Comparison of ENCODE assay signal across 8 cellular contexts in the genomic region with DNA sequence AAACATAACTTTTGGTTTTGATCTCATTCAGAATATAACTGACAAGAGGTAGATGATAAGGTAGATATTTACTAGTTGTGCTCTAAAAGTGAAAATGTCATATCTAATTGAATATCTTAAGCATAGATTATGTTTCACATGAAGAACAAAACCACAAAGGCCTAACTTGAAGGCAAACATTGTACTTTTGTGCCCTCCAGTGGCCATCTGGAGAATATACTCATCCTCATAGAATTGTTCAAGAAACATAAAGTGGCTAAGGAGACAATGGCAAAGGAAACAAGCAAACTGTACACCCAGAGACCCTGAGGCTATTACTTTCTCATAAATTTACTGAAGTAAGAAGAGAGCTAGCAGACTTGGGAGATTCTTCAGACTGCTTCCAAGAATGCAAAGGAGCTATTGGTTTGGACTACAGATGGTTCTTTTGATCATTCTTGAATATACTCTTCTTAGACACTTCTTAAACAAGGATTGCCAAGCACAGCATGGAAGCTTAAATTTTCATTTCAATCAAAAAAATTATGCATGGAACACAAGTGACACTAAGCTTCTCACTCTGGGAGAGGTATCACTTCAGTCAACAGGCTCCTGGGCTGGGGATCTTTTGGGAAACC.
DNase-seq lines count a peak whose midpoint lies in the region; ATAC-seq and TF ChIP-seq lines count a peak whose summit lies in the region.

No MANE protein-coding gene starts in this region.

- no peak overlapping the region for H3K4me2 ChIP-seq in neural progenitor cell

- no peak overlapping the region for H3K4me3 Mint-ChIP-seq in CD4-positive, alpha-beta memory T cell
- no peak overlapping the region for H3K4me3 Mint-ChIP-seq in WTC11
- no peak overlapping the region for H3K4me3 Mint-ChIP-seq in neural progenitor cell

- peak overlapping the region; percentile 59 for H2AFZ ChIP-seq in neural progenitor cell (replicated peaks)

- TF ChIP-seq POLR2A in esophagus squamous epithelium (IDR thresholded peaks at IDR 0.05) = no peak

- H3K4me1 ChIP-seq in CD4-positive, alpha-beta memory T cell (ENCODE audit: insufficient read depth, low read length) = no peaks in the 10 kb centered on the region
- H3K4me1 ChIP-seq in esophagus squamous epithelium (no peaks in the 10 kb centered on the region), neural progenitor cell (peaks cover 17% of the 10 kb centered on the region)

- POLR2A ChIA-PET in CD4-positive, alpha-beta memory T cell (lab: Charles Lee; ENCODE audit: partially characterized antibody) = no interaction called here
- POLR2A ChIA-PET in WTC11 (lab: Charles Lee) = interaction anchor here (0.7 to 1.4 kb wide), 2 partner anchors 175 to 186 kb away, joined by 4 read pairs; no protein-coding TSS in a partner anchor

- H3K4me1 Mint-ChIP-seq in CD4-positive, alpha-beta memory T cell = no peaks in the 10 kb centered on the region
- H3K4me1 Mint-ChIP-seq in WTC11 (peaks cover 69% of the 10 kb centered on the region), neural progenitor cell (peaks cover 15% of the 10 kb centered on the region)

- H3K27me3 Mint-ChIP-seq in CD4-positive, alpha-beta memory T cell = no peaks in the 10 kb centered on the region
- H3K27me3 Mint-ChIP-seq in WTC11 (ENCODE audit: low read depth) (no peaks in the 10 kb centered on the region), neural progenitor cell (ENCODE audit: insufficient read depth, low read depth) (peaks cover 2% of the 10 kb centered on the region)

- H3K9me3 ChIP-seq in CD4-positive, alpha-beta memory T cell (ENCODE audit: control insufficient read depth in 1 of 2, low read length in 2 of 2) = no peaks in the 10 kb centered on the region
- no peaks in the 10 kb centered on the region for H3K9me3 ChIP-seq in esophagus squamous epithelium
- no peaks in the 10 kb centered on the region for H3K9me3 ChIP-seq in neural progenitor cell (ENCODE audit: low read depth)

- no peak overlapping the region for H3K27ac ChIP-seq in CD4-positive, alpha-beta memory T cell (ENCODE audit: low read depth, low read length)
- H3K27ac ChIP-seq in esophagus squamous epithelium (no peak overlapping the region), neural progenitor cell (no peak overlapping the region)

- no peak overlapping the region for H3K4me3 ChIP-seq in CD4-positive, alpha-beta memory T cell (ENCODE audit: low read length in 2 of 2)
- no peak overlapping the region for H3K4me3 ChIP-seq in esophagus squamous epithelium
- no peak overlapping the region for H3K4me3 ChIP-seq in neural progenitor cell

- no peaks in the 10 kb centered on the region for H3K36me3 ChIP-seq in CD4-positive, alpha-beta memory T cell (ENCODE audit: insufficient read depth, low read length)
- H3K36me3 ChIP-seq in esophagus squamous epithelium = no peaks in the 10 kb centered on the region
- H3K36me3 ChIP-seq in neural progenitor cell = no peaks in the 10 kb centered on the region

- CTCF ChIA-PET in CD4-positive, alpha-beta memory T cell (lab: Charles Lee; ENCODE audit: partially characterized antibody) = interaction anchor here (0.8 to 2.5 kb wide), 11 partner anchors 8 to 1216 kb away, joined by 3 to 6 read pairs (median 3); no protein-coding TSS in a partner anchor
- CTCF ChIA-PET in WTC11 (lab: Charles Lee) = interaction anchor here (1.0 to 1.2 kb wide), 3 partner anchors 177 to 826 kb away, joined by 3 to 4 read pairs (median 3); no protein-coding TSS in a partner anchor

- TF ChIP-seq CTCF in WTC11 (IDR thresholded peaks at IDR 0.05) (peak; percentile 85), esophagus squamous epithelium (IDR thresholded peaks at IDR 0.05) (peak; percentile 32 to 79 (median 66)), neural progenitor cell (IDR thresholded peaks at IDR 0.05) (peak; percentile 89)

- no peaks in the 10 kb centered on the region for H3K36me3 Mint-ChIP-seq in CD4-positive, alpha-beta memory T cell
- H3K36me3 Mint-ChIP-seq in WTC11 = no peaks in the 10 kb centered on the region
- no peaks in the 10 kb centered on the region for H3K36me3 Mint-ChIP-seq in neural progenitor cell

- H3K9me3 Mint-ChIP-seq in CD4-positive, alpha-beta memory T cell = no peaks in the 10 kb centered on the region
- H3K9me3 Mint-ChIP-seq in WTC11 (no peaks in the 10 kb centered on the region), neural progenitor cell (no peaks in the 10 kb centered on the region)

- intact Hi-C loops in CD4-positive, alpha-beta memory T cell (cut with micrococcal nuclease) = loop anchor here (1.0 to 10.0 kb wide), 3 partner anchors 251 to 1205 kb away; no protein-coding TSS in a partner anchor
- intact Hi-C loops in esophagus squamous epithelium (cut with DNase I) = loop anchor here (10.0 kb wide), 1 partner anchor 1211 kb away; no protein-coding TSS in a partner anchor

- no peak overlapping the region for H3K9ac ChIP-seq in neural progenitor cell

- peaks cover 21% of the 10 kb centered on the region for H3F3A ChIP-seq in neural progenitor cell (ENCODE audit: low read depth)

- peak; percentile 30 to 50 (median 33) for DNase-seq in CD4-positive, alpha-beta memory T cell
- DNase-seq in NCI-H2081 treated with DMSO at 0.1 percent for 48 hours (lab: John Stamatoyannopoulos, UW) = peak; percentile 5
- no peak for DNase-seq in WTC11 (ENCODE audit: low spot score)
- no peak for DNase-seq in esophagus squamous epithelium (lab: John Stamatoyannopoulos, UW)
- DNase-seq in neural progenitor cell (ENCODE audit: low spot score) = peak; percentile 74
- no peak for DNase-seq in HuH-7.5 (ENCODE audit: low spot score)

- no peaks in the 10 kb centered on the region for H3K79me2 ChIP-seq in neural progenitor cell (ENCODE audit: low read depth)

- H4K20me1 ChIP-seq in neural progenitor cell (ENCODE audit: low read depth) = no peaks in the 10 kb centered on the region

- peak; percentile 83 for ATAC-seq in GM18517 (IDR thresholded peaks at IDR 0.05; ENCODE audit: unreplicated experiment)
- ATAC-seq in HG02885 (IDR thresholded peaks at IDR 0.05; ENCODE audit: poor library complexity, unreplicated experiment) = peak; percentile 80
- peak; percentile 35 for ATAC-seq in WTC11

- H3K27ac Mint-ChIP-seq in CD4-positive, alpha-beta memory T cell = no peak overlapping the region
- no peak overlapping the region for H3K27ac Mint-ChIP-seq in WTC11
- peak overlapping the region; percentile 12 for H3K27ac Mint-ChIP-seq in neural progenitor cell

- H3K27me3 ChIP-seq in CD4-positive, alpha-beta memory T cell (ENCODE audit: insufficient read depth, low read length) = no peaks in the 10 kb centered on the region
- H3K27me3 ChIP-seq in esophagus squamous epithelium = no peaks in the 10 kb centered on the region
- H3K27me3 ChIP-seq in neural progenitor cell = no peaks in the 10 kb centered on the region

TF ChIP-seq in WTC11, 78 proteins besides CTCF, POLR2A, EP300 and RAD21:
- TF ChIP-seq HMGXB4 (CRISPR knock-in tag; IDR thresholded peaks at IDR 0.05) (no peak), ESRRA (CRISPR knock-in tag; IDR thresholded peaks at IDR 0.05; ENCODE audit: borderline replicate concordance) (no peak), NFATC4 (CRISPR knock-in tag; IDR thresholded peaks at IDR 0.05) (no peak), ZNF317 (CRISPR knock-in tag; IDR thresholded peaks at IDR 0.05; ENCODE audit: borderline replicate concordance, low read depth) (no peak), CREM (CRISPR knock-in tag; IDR thresholded peaks at IDR 0.05) (no peak), NFE2L1 (CRISPR knock-in tag; IDR thresholded peaks at IDR 0.05) (no peak), MXD4 (CRISPR knock-in tag; IDR thresholded peaks at IDR 0.05; ENCODE audit: borderline replicate concordance) (no peak), SMAD3 (CRISPR knock-in tag; IDR thresholded peaks at IDR 0.05; ENCODE audit: borderline replicate concordance) (no peak), EMX1 (CRISPR knock-in tag; IDR thresholded peaks at IDR 0.05) (no peak)
- TF ChIP-seq, protein P1, sequence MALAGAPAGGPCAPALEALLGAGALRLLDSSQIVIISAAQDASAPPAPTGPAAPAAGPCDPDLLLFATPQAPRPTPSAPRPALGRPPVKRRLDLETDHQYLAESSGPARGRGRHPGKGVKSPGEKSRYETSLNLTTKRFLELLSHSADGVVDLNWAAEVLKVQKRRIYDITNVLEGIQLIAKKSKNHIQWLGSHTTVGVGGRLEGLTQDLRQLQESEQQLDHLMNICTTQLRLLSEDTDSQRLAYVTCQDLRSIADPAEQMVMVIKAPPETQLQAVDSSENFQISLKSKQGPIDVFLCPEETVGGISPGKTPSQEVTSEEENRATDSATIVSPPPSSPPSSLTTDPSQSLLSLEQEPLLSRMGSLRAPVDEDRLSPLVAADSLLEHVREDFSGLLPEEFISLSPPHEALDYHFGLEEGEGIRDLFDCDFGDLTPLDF (CRISPR knock-in tag; IDR thresholded peaks at IDR 0.05) = no peak
- TF ChIP-seq, protein P2, sequence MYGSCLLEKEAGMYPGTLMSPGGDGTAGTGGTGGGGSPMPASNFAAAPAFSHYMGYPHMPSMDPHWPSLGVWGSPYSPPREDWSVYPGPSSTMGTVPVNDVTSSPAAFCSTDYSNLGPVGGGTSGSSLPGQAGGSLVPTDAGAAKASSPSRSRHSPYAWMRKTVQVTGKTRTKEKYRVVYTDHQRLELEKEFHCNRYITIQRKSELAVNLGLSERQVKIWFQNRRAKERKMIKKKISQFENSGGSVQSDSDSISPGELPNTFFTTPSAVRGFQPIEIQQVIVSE (CRISPR knock-in tag; IDR thresholded peaks at IDR 0.05; ENCODE audit: borderline replicate concordance) = no peak

Comparison
In these comparisons a context has a peak if more than half of its experiments do, and no peak if none do; other contexts are left out.
1. DNase-seq: peak in CD4-positive, alpha-beta memory T cell (5 of 5), NCI-H2081 treated with DMSO at 0.1 percent for 48 hours (single experiment) and neural progenitor cell (single experiment); none in WTC11 (single experiment), esophagus squamous epithelium (single experiment) and HuH-7.5 (single experiment).
2. Peak in every context shown above with its lines, with median percentiles within 50 percentile points of each other: ATAC-seq and CTCF ChIP-seq.